13 cellular contexts compared by ENCODE assay signal in genomic region chr14:58746261-58746660, GRCh38.
DNase-seq lines count a peak whose midpoint lies in the region; ATAC-seq and TF ChIP-seq lines count a peak whose summit lies in the region.
"Had no signal": no experiment of that assay in that cellular context is flagged by ENCODE, and none has a peak within 500 bp of the region (broad histone marks: within the 10 kb centered on the region; RNA-seq: fewer than 3 reads in every experiment).

No MANE protein-coding gene starts in this region.

- no peak overlapping the region for H3K4ac ChIP-seq in trophoblast cell (ENCODE audit: low read depth, low read length)

- no peak overlapping the region for H2BK12ac ChIP-seq in trophoblast cell (ENCODE audit: low read length)

- no peak overlapping the region for H2BK5ac ChIP-seq in trophoblast cell (ENCODE audit: low read depth, low read length, poor library complexity)

- H3K23ac ChIP-seq in trophoblast cell (ENCODE audit: low read length), result no peak overlapping the region

- H3K9ac ChIP-seq in fibroblast of lung (ENCODE audit: insufficient read depth, low read length) (no peak overlapping the region), trophoblast cell (ENCODE audit: low read length) (no peak overlapping the region)

- H3K4me3 ChIP-seq in PC-9 (no peak overlapping the region), fibroblast of lung (replicated peaks in 1 of 4; ENCODE audit: control extremely low read depth in 1 of 4, insufficient read depth in 1 of 4, low read depth in 3 of 4, low read length in 4 of 4) (no peak overlapping the region), trophoblast cell (ENCODE audit: low read depth, low read length) (no peak overlapping the region)
- no peak overlapping the region for H3K4me3 ChIP-seq in CD8-positive, alpha-beta memory T cell (ENCODE audit: low read length)

- H3K27me3 ChIP-seq in PC-9 (ENCODE audit: insufficient read depth, low read depth) (no peaks in the 10 kb centered on the region), fibroblast of lung (ENCODE audit: control insufficient read depth, insufficient read depth, low read length) (no peaks in the 10 kb centered on the region), trophoblast cell (ENCODE audit: insufficient read depth, low read length) (no peaks in the 10 kb centered on the region)
- H3K27me3 ChIP-seq in CD8-positive, alpha-beta memory T cell (ENCODE audit: insufficient read depth, low read length, poor library complexity, severe bottlenecking), result no peaks in the 10 kb centered on the region

- no peak overlapping the region for H2BK120ac ChIP-seq in trophoblast cell (ENCODE audit: insufficient read depth, low read length, poor library complexity)

- H3K27ac ChIP-seq in PC-9, result no peak overlapping the region
- no peak overlapping the region for H3K27ac ChIP-seq in fibroblast of lung (ENCODE audit: insufficient read depth, low read length)
- H3K27ac ChIP-seq in trophoblast cell (ENCODE audit: low read depth, low read length), result no peak overlapping the region
- no peak overlapping the region for H3K27ac ChIP-seq in CD8-positive, alpha-beta memory T cell (ENCODE audit: low read depth, low read length)

- BruUV-seq in PC-9 (replicated peaks; lab: Mats Ljungman, UMichigan), result no TSS peak

- H2AK5ac ChIP-seq in trophoblast cell (ENCODE audit: low read length), result no peak overlapping the region

- no peaks in the 10 kb centered on the region for H3K79me1 ChIP-seq in trophoblast cell (ENCODE audit: low read length)

- no peak overlapping the region for H4K91ac ChIP-seq in trophoblast cell (ENCODE audit: low read depth, low read length)

- H2AFZ ChIP-seq in PC-9, result no peak overlapping the region
- no peak overlapping the region for H2AFZ ChIP-seq in fibroblast of lung (ENCODE audit: low read length)
- no peak overlapping the region for H2AFZ ChIP-seq in trophoblast cell (ENCODE audit: insufficient read depth, low read length, poor library complexity)

- intact Hi-C loops in PC-9 (cut with micrococcal nuclease; ENCODE audit: unreplicated experiment), result no loop called here

- WGBS in trophoblast cell (ENCODE audit: extremely low coverage, insufficient coverage, insufficient read length), result no CpG with 5 or more reads among the region's 1 CpG

- no peaks in the 10 kb centered on the region for H3K9me3 Mint-ChIP-seq in CD8-positive, alpha-beta memory T cell
- H3K9me3 Mint-ChIP-seq: T-helper 2 cell treated with Interferon-gamma antibody and Interleukin-4, amounts not matched to agents 5 μg/mL and 100 μg/mL, for 36 hours had no signal

- peaks cover 9 to 11% of the 10 kb centered on the region in 2 donors for H3K27me3 Mint-ChIP-seq in CD8-positive, alpha-beta memory T cell

- H3F3A ChIP-seq in PC-9 (ENCODE audit: insufficient read depth, low read depth), result 0 out of 2 replicates have a peak, but pooled peaks cover 3% of the 10 kb centered on the region

- no peak overlapping the region for H4K12ac ChIP-seq in trophoblast cell (ENCODE audit: low read depth, low read length)

- no peak for ATAC-seq in HG02870 (IDR thresholded peaks at IDR 0.05; ENCODE audit: unreplicated experiment)

- H3K9me3 ChIP-seq in PC-9 (ENCODE audit: insufficient read depth, low read depth), result no peaks in the 10 kb centered on the region
- no peaks in the 10 kb centered on the region for H3K9me3 ChIP-seq in fibroblast of lung (ENCODE audit: control insufficient read depth, insufficient read depth, low read depth, low read length)
- H3K9me3 ChIP-seq in trophoblast cell (ENCODE audit: insufficient read depth, low read depth, low read length), result peaks cover 3% of the 10 kb centered on the region
- H3K9me3 ChIP-seq in CD8-positive, alpha-beta memory T cell (ENCODE audit: low read length), result no peaks in the 10 kb centered on the region

- no peaks in the 10 kb centered on the region for H3K9me2 ChIP-seq in PC-9 (ENCODE audit: insufficient read depth)

- no peak overlapping the region for H3K27ac Mint-ChIP-seq in CD8-positive, alpha-beta memory T cell
- H3K27ac Mint-ChIP-seq: T-helper 2 cell treated with Interferon-gamma antibody and Interleukin-4, amounts not matched to agents 5 μg/mL and 100 μg/mL, for 36 hours had no signal

- no peak overlapping the region for H4K8ac ChIP-seq in trophoblast cell (ENCODE audit: low read depth, low read length)

- H3K14ac ChIP-seq in trophoblast cell (ENCODE audit: low read length), result no peak overlapping the region

- H3K79me2 ChIP-seq in PC-9 (ENCODE audit: low read depth) (no peaks in the 10 kb centered on the region), fibroblast of lung (ENCODE audit: control insufficient read depth, insufficient read depth, low read length) (no peaks in the 10 kb centered on the region), trophoblast cell (ENCODE audit: control insufficient read depth, insufficient read depth, low read length, poor library complexity) (peaks cover 2% of the 10 kb centered on the region)

- H3K4me1 ChIP-seq in PC-9 (replicated peaks; ENCODE audit: insufficient read depth) (peaks cover 20% of the 10 kb centered on the region), fibroblast of lung (ENCODE audit: control insufficient read depth, extremely low read depth, insufficient read depth, low read length) (peaks cover 10% of the 10 kb centered on the region), trophoblast cell (ENCODE audit: control insufficient read depth in 1 of 2, insufficient read depth in 2 of 2, low read length in 2 of 2) (peaks cover 0 to 4% of the 10 kb centered on the region in 2 experiments)
- no peaks in the 10 kb centered on the region for H3K4me1 ChIP-seq in CD8-positive, alpha-beta memory T cell (ENCODE audit: insufficient read depth, low read length)

- CTCF ChIA-PET in PC-9 (lab: Charles Lee) (no interaction called here), HEK293T (lab: Yijun Ruan, JAX) (interaction anchor here (0.7 kb wide), 1 partner anchor 108 kb away, joined by 5 read pairs; no protein-coding TSS in a partner anchor)
- CTCF ChIA-PET in CD8-positive, alpha-beta memory T cell (lab: Charles Lee), result no interaction called here

- H4K20me1 ChIP-seq in PC-9 (ENCODE audit: insufficient read depth) (no peaks in the 10 kb centered on the region), fibroblast of lung (ENCODE audit: control insufficient read depth, extremely low read depth, insufficient read depth, low read length) (no peaks in the 10 kb centered on the region)

- TF ChIP-seq CTCF in PC-9 (conservative IDR thresholded peaks at IDR 0.05) (no peak), fibroblast of lung (conservative IDR thresholded peaks at IDR 0.05 in 1 of 2, IDR thresholded peaks at IDR 0.05 in 1 of 2; ENCODE audit: low read depth in 1 of 2, low read length in 2 of 2) (no peak)

- POLR2A ChIA-PET in PC-9 (lab: Charles Lee; ENCODE audit: unreplicated experiment), result no interaction called here
- POLR2A ChIA-PET in HEK293T (lab: Yijun Ruan, JAX), result no interaction called here
- POLR2A ChIA-PET in CD8-positive, alpha-beta memory T cell (lab: Charles Lee), result no interaction called here

- H3K36me3 ChIP-seq in PC-9 (ENCODE audit: low read depth), result no peaks in the 10 kb centered on the region
- H3K36me3 ChIP-seq in fibroblast of lung (ENCODE audit: control insufficient read depth, insufficient read depth, low read length), result no peaks in the 10 kb centered on the region
- H3K36me3 ChIP-seq in trophoblast cell (ENCODE audit: control insufficient read depth in 1 of 2, insufficient read depth in 2 of 2, low read length in 2 of 2), result no peaks in the 10 kb centered on the region
- no peaks in the 10 kb centered on the region for H3K36me3 ChIP-seq in CD8-positive, alpha-beta memory T cell (ENCODE audit: insufficient read depth, low read length)

- no peaks in the 10 kb centered on the region for H3K36me3 Mint-ChIP-seq in CD8-positive, alpha-beta memory T cell
- H3K36me3 Mint-ChIP-seq: brain had no signal

- peaks cover 0 to 9% (median 8%) of the 10 kb centered on the region in 3 donors for H3K4me1 Mint-ChIP-seq in CD8-positive, alpha-beta memory T cell

- no peak overlapping the region for H3K4me3 Mint-ChIP-seq in CD8-positive, alpha-beta memory T cell
- H3K4me3 Mint-ChIP-seq: brain; T-helper 2 cell treated with Interferon-gamma antibody and Interleukin-4, amounts not matched to agents 5 μg/mL and 100 μg/mL, for 36 hours had no signal

- peak overlapping the region; percentile 33; the same call in 1 of the 2 replicates for H3K4me2 ChIP-seq in PC-9
- no peak overlapping the region for H3K4me2 ChIP-seq in fibroblast of lung (ENCODE audit: extremely low read depth, insufficient read depth, low read length)
- H3K4me2 ChIP-seq in trophoblast cell (ENCODE audit: low read length), result no peak overlapping the region

- peak; percentile 40 for DNase-seq in H4 (ENCODE audit: low spot score)
- peak in 1 of 2 experiments; percentile 75 for DNase-seq in PC-9
- DNase-seq in fibroblast of lung (ENCODE audit: low read depth in 2 of 2), result peak; percentile 77 to 94
- peak; percentile 29 to 65 for DNase-seq in trophoblast cell
- no peak for DNase-seq in HEK293T (ENCODE audit: extremely low spot score)
- no peak for DNase-seq in activated T-cell treated with anti-CD3 and anti-CD28 coated beads for 4 hours
- DNase-seq in CD8-positive, alpha-beta memory T cell, result no peak
- DNase-seq: DMS 273 treated with DMSO at 0.1 percent for 48 hours, mesendoderm, NCI-H1092 had no signal

- H3K18ac ChIP-seq in trophoblast cell (ENCODE audit: low read length), result no peak overlapping the region

TF ChIP-seq in HEK293T, 16 proteins besides CTCF, POLR2A, EP300 and RAD21:
- TF ChIP-seq TARDBP (IDR thresholded peaks at IDR 0.05) (no peak), HDGF (IDR thresholded peaks at IDR 0.05; ENCODE audit: borderline replicate concordance) (no peak), ZNF384 (IDR thresholded peaks at IDR 0.05) (no peak), BHLHE40 (IDR thresholded peaks at IDR 0.05; ENCODE audit: borderline replicate concordance) (no peak), FOXA1 (IDR thresholded peaks at IDR 0.05) (no peak), NFRKB (IDR thresholded peaks at IDR 0.05) (no peak), FOXK2 (IDR thresholded peaks at IDR 0.05) (no peak), CTBP1 (IDR thresholded peaks at IDR 0.05; ENCODE audit: borderline replicate concordance) (no peak), L3MBTL2 (conservative IDR thresholded peaks at IDR 0.05) (no peak)

Comparison
In these comparisons a context has a peak if more than half of its experiments do, and no peak if none do; other contexts are left out.
1. DNase-seq: peak in H4 (single experiment), fibroblast of lung (2 of 2) and trophoblast cell (2 of 2); none in HEK293T (single experiment), activated T-cell treated with anti-CD3 and anti-CD28 coated beads for 4 hours (single experiment) and CD8-positive, alpha-beta memory T cell (0 of 5).